Comparison of ENCODE assay signal across 1 cellular context in the genomic region with DNA sequence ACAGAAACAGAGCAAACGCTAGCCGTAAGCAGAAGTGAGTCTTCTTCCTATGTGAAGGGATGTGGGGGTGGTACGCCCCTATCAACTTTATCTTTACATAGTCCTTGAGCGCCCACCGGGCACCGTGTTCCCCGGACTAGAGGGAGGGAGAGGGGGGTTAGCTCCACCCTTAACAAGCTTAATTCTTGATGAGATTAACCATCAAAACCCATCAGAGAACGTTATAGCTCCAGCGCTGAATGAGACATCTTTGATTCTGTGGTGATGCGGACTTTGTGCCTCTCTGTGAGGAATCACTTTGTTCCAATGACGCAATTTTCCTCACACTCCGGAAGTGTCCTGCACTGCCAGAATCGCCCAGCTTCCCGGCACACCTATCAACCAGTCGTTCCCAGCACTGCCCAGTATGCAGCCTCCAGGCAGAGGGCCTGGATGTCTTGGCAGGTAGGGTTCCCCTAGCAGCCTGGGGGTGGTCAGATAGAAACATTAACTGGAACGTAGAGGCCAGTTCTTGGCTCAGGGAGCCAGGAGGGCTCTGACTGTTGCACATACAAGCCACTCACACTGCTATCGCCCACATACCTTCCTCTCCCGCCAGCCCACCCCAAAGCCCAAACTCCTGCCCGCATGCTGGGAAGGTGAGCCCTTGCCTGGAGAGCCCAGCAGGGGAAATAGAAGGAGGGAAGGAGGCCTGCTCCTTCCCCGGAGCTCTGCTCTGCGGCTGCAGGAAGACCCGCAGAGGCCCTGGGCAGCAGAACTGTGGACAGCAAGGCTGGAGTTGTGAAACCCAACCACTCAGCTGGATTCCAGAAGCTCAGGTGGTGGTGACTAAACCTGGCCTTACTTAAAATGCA.
A peak's percentile ranks its signal among the peaks of the same experiment; 100 is the strongest.
TF ChIP-seq lines count a peak whose summit lies in the region.

No MANE protein-coding gene starts in this region.

TF ChIP-seq in K562, 482 proteins besides CTCF, POLR2A, EP300 and RAD21 (continued from another document and continues in another):
- TF ChIP-seq, protein P1, sequence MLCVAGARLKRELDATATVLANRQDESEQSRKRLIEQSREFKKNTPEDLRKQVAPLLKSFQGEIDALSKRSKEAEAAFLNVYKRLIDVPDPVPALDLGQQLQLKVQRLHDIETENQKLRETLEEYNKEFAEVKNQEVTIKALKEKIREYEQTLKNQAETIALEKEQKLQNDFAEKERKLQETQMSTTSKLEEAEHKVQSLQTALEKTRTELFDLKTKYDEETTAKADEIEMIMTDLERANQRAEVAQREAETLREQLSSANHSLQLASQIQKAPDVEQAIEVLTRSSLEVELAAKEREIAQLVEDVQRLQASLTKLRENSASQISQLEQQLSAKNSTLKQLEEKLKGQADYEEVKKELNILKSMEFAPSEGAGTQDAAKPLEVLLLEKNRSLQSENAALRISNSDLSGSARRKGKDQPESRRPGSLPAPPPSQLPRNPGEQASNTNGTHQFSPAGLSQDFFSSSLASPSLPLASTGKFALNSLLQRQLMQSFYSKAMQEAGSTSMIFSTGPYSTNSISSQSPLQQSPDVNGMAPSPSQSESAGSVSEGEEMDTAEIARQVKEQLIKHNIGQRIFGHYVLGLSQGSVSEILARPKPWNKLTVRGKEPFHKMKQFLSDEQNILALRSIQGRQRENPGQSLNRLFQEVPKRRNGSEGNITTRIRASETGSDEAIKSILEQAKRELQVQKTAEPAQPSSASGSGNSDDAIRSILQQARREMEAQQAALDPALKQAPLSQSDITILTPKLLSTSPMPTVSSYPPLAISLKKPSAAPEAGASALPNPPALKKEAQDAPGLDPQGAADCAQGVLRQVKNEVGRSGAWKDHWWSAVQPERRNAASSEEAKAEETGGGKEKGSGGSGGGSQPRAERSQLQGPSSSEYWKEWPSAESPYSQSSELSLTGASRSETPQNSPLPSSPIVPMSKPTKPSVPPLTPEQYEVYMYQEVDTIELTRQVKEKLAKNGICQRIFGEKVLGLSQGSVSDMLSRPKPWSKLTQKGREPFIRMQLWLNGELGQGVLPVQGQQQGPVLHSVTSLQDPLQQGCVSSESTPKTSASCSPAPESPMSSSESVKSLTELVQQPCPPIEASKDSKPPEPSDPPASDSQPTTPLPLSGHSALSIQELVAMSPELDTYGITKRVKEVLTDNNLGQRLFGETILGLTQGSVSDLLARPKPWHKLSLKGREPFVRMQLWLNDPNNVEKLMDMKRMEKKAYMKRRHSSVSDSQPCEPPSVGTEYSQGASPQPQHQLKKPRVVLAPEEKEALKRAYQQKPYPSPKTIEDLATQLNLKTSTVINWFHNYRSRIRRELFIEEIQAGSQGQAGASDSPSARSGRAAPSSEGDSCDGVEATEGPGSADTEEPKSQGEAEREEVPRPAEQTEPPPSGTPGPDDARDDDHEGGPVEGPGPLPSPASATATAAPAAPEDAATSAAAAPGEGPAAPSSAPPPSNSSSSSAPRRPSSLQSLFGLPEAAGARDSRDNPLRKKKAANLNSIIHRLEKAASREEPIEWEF (CRISPR knock-in tag; IDR thresholded peaks at IDR 0.05): no peak
- no peak for TF ChIP-seq SMARCE1 (IDR thresholded peaks at IDR 0.05)
- no peak for TF ChIP-seq BCL6 (CRISPR knock-in tag; IDR thresholded peaks at IDR 0.05)
- peak in 2 of 3 experiments; percentile 35 to 85; a peak in 2 of 6 replicates for TF ChIP-seq ZBTB11 (CRISPR knock-in tag; IDR thresholded peaks at IDR 0.05)
- TF ChIP-seq RNF2 (IDR thresholded peaks at IDR 0.05): no peak
- no peak for TF ChIP-seq ZNF584 (CRISPR knock-in tag; IDR thresholded peaks at IDR 0.05; ENCODE audit: low read depth)
- TF ChIP-seq, protein P2, sequence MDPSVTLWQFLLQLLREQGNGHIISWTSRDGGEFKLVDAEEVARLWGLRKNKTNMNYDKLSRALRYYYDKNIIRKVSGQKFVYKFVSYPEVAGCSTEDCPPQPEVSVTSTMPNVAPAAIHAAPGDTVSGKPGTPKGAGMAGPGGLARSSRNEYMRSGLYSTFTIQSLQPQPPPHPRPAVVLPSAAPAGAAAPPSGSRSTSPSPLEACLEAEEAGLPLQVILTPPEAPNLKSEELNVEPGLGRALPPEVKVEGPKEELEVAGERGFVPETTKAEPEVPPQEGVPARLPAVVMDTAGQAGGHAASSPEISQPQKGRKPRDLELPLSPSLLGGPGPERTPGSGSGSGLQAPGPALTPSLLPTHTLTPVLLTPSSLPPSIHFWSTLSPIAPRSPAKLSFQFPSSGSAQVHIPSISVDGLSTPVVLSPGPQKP (CRISPR knock-in tag; IDR thresholded peaks at IDR 0.05): no peak
- no peak for TF ChIP-seq ZNF140 (CRISPR knock-in tag; IDR thresholded peaks at IDR 0.05)
- TF ChIP-seq FOXM1 (IDR thresholded peaks at IDR 0.05; ENCODE audit: low read depth): no peak
- no peak for TF ChIP-seq FOXM1 (CRISPR knock-in tag; IDR thresholded peaks at IDR 0.05; ENCODE audit: low read depth)
- no peak for TF ChIP-seq ARID1B (IDR thresholded peaks at IDR 0.05)
- TF ChIP-seq EP400 (IDR thresholded peaks at IDR 0.05): no peak
- no peak for TF ChIP-seq TCF3 (CRISPR knock-in tag; IDR thresholded peaks at IDR 0.05)
- no peak for TF ChIP-seq TARDBP (IDR thresholded peaks at IDR 0.05)
- TF ChIP-seq, protein P3, sequence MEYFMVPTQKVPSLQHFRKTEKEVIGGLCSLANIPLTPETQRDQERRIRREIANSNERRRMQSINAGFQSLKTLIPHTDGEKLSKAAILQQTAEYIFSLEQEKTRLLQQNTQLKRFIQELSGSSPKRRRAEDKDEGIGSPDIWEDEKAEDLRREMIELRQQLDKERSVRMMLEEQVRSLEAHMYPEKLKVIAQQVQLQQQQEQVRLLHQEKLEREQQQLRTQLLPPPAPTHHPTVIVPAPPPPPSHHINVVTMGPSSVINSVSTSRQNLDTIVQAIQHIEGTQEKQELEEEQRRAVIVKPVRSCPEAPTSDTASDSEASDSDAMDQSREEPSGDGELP (CRISPR knock-in tag; IDR thresholded peaks at IDR 0.05; ENCODE audit: borderline replicate concordance): no peak
- TF ChIP-seq BRD9 (IDR thresholded peaks at IDR 0.05; ENCODE audit: low read depth, partially characterized antibody): no peak
- TF ChIP-seq CHD2 (IDR thresholded peaks at IDR 0.05; ENCODE audit: low read depth, low read length): no peak
- no peak for TF ChIP-seq FOXK2 (conservative IDR thresholded peaks at IDR 0.05 in 1 of 2, IDR thresholded peaks at IDR 0.05 in 1 of 2; ENCODE audit: low read depth in 2 of 2)
- TF ChIP-seq ZNF134 (CRISPR knock-in tag; conservative IDR thresholded peaks at IDR 0.05): no peak
- no peak for TF ChIP-seq ZNF830 (CRISPR knock-in tag; IDR thresholded peaks at IDR 0.05)
- no peak for TF ChIP-seq MECOM (CRISPR knock-in tag; IDR thresholded peaks at IDR 0.05)
- TF ChIP-seq CEBPG (CRISPR knock-in tag; IDR thresholded peaks at IDR 0.05): 0 out of 2 replicates have a peak, but pooled peaks have one; percentile 42
- peak; percentile 33 to 49; a peak in 2 of 4 replicates for TF ChIP-seq CEBPG (tag; conservative IDR thresholded peaks at IDR 0.05 in 1 of 2, IDR thresholded peaks at IDR 0.05 in 1 of 2)
- no peak for TF ChIP-seq MXI1 (IDR thresholded peaks at IDR 0.05; ENCODE audit: low read depth, low read length)
- no peak for TF ChIP-seq ZBTB12 (CRISPR knock-in tag; IDR thresholded peaks at IDR 0.05)
- no peak for TF ChIP-seq ESRRB (CRISPR knock-in tag; IDR thresholded peaks at IDR 0.05; ENCODE audit: borderline replicate concordance)
- no peak for TF ChIP-seq GTF2F1 (IDR thresholded peaks at IDR 0.05; ENCODE audit: low read depth, low read length)
- TF ChIP-seq GABPA (tag; conservative IDR thresholded peaks at IDR 0.05; ENCODE audit: low read depth): peak; percentile 54
- TF ChIP-seq MBD2 (IDR thresholded peaks at IDR 0.05; ENCODE audit: borderline replicate concordance, low read depth): no peak
- no peak for TF ChIP-seq ZBTB7A (IDR thresholded peaks at IDR 0.05; ENCODE audit: borderline replicate concordance, control insufficient read depth, low read depth, low read length)
- peak; percentile 51; the same call in 1 of the 2 replicates for TF ChIP-seq ETV1 (tag; conservative IDR thresholded peaks at IDR 0.05; ENCODE audit: low read depth)
- TF ChIP-seq HCFC1 (IDR thresholded peaks at IDR 0.05; ENCODE audit: low read depth, low read length): no peak
- no peak for TF ChIP-seq SRSF1 (IDR thresholded peaks at IDR 0.05; ENCODE audit: low read depth, low read length)
- no peak for TF ChIP-seq CAMTA2 (CRISPR knock-in tag; conservative IDR thresholded peaks at IDR 0.05)
- no peak for TF ChIP-seq TEAD2 (tag; IDR thresholded peaks at IDR 0.05)
- peak; percentile 23; the same call in 1 of the 2 replicates for TF ChIP-seq EGR1 (conservative IDR thresholded peaks at IDR 0.05)
- no peak for TF ChIP-seq PHF21A (IDR thresholded peaks at IDR 0.05; ENCODE audit: borderline replicate concordance, low read depth)
- TF ChIP-seq MTA2 (IDR thresholded peaks at IDR 0.05; ENCODE audit: low read depth): no peak
- TF ChIP-seq ZNF316 (IDR thresholded peaks at IDR 0.05): no peak
- TF ChIP-seq NR0B1 (IDR thresholded peaks at IDR 0.05; ENCODE audit: partially characterized antibody): no peak
- TF ChIP-seq SPI1 (IDR thresholded peaks at IDR 0.05; ENCODE audit: borderline replicate concordance, low read depth, low read length): no peak
- no peak for TF ChIP-seq ZNF644 (tag; IDR thresholded peaks at IDR 0.05; ENCODE audit: low read depth)
- no peak for TF ChIP-seq SLC30A9 (CRISPR knock-in tag; IDR thresholded peaks at IDR 0.05)
- peak; percentile 67 for TF ChIP-seq CEBPB (tag; IDR thresholded peaks at IDR 0.05)
- 0 out of 2 replicates have a peak, but pooled peaks have one; percentile 21 for TF ChIP-seq JUND (IDR thresholded peaks at IDR 0.05; ENCODE audit: borderline replicate concordance, low read depth, low read length)
- TF ChIP-seq JUND (tag; IDR thresholded peaks at IDR 0.05; ENCODE audit: borderline replicate concordance, low read depth, low read length): no peak
- TF ChIP-seq GATA2 (CRISPR knock-in tag; IDR thresholded peaks at IDR 0.05): no peak
- no peak for TF ChIP-seq SMC3 (conservative IDR thresholded peaks at IDR 0.05; ENCODE audit: insufficient read depth, low read depth, low read length)
- no peak for TF ChIP-seq ZNF274 (IDR thresholded peaks at IDR 0.05; ENCODE audit: borderline replicate concordance, low read depth, low read length)
- TF ChIP-seq RBM34 (IDR thresholded peaks at IDR 0.05; ENCODE audit: borderline replicate concordance, insufficient read depth, low read length): no peak
- no peak for TF ChIP-seq TAF1 (IDR thresholded peaks at IDR 0.05; ENCODE audit: control insufficient read depth, extremely low read depth, insufficient read depth, low read length, severe bottlenecking)
- no peak for TF ChIP-seq HSF4 (CRISPR knock-in tag; IDR thresholded peaks at IDR 0.05; ENCODE audit: borderline replicate concordance)
- TF ChIP-seq ZNF583 (CRISPR knock-in tag; IDR thresholded peaks at IDR 0.05): 0 out of 2 replicates have a peak, but pooled peaks have one; percentile 18
- TF ChIP-seq, protein P4, sequence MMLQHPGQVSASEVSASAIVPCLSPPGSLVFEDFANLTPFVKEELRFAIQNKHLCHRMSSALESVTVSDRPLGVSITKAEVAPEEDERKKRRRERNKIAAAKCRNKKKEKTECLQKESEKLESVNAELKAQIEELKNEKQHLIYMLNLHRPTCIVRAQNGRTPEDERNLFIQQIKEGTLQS (IDR thresholded peaks at IDR 0.05): peak; percentile 78
- TF ChIP-seq, protein P4 (CRISPR knock-in tag; conservative IDR thresholded peaks at IDR 0.05): no peak
- TF ChIP-seq PRMT5 (CRISPR knock-in tag; IDR thresholded peaks at IDR 0.05): no peak
- no peak for TF ChIP-seq RFX5 (IDR thresholded peaks at IDR 0.05; ENCODE audit: low read depth, low read length)
- no peak for TF ChIP-seq U2AF2 (optimal IDR thresholded peaks at IDR 0.05; ENCODE audit: low read depth, low read length)
- no peak for TF ChIP-seq SMARCB1 (IDR thresholded peaks at IDR 0.05; ENCODE audit: insufficient read length, low read depth)
- no peak for TF ChIP-seq PHTF2 (CRISPR knock-in tag; IDR thresholded peaks at IDR 0.05)
- no peak for TF ChIP-seq POLR2H (tag; IDR thresholded peaks at IDR 0.05; ENCODE audit: low read depth)
